In the genomic region with DNA sequence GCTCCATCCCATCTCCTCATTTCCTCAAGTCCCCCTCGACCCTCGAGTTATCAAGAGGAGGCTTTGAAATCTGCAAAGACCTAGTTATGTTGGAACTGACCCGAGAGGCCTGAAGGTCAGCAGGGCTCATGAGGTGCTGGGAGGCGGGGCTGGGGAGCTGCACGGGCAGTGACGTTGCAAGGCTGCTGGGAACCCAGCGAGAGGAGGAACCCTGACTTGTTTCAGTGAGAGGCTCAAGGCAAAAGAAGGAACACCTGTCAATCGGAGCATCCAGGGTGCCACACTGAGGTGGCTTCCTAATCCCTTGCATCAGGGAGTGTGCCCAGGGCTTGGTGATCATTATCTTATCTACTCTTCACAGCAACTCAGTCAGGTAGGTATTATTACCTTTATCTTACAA, we compare ENCODE assay signal across 1 cellular context.
TF ChIP-seq lines count a peak whose summit lies in the region.

No MANE protein-coding gene starts in this region.

TF ChIP-seq in GM23338, 12 proteins besides CTCF, POLR2A, EP300 and RAD21 (continued from another document):
- TF ChIP-seq, protein P1, sequence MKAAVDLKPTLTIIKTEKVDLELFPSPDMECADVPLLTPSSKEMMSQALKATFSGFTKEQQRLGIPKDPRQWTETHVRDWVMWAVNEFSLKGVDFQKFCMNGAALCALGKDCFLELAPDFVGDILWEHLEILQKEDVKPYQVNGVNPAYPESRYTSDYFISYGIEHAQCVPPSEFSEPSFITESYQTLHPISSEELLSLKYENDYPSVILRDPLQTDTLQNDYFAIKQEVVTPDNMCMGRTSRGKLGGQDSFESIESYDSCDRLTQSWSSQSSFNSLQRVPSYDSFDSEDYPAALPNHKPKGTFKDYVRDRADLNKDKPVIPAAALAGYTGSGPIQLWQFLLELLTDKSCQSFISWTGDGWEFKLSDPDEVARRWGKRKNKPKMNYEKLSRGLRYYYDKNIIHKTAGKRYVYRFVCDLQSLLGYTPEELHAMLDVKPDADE (IDR thresholded peaks at IDR 0.05), result no peak
- TF ChIP-seq, protein P2, sequence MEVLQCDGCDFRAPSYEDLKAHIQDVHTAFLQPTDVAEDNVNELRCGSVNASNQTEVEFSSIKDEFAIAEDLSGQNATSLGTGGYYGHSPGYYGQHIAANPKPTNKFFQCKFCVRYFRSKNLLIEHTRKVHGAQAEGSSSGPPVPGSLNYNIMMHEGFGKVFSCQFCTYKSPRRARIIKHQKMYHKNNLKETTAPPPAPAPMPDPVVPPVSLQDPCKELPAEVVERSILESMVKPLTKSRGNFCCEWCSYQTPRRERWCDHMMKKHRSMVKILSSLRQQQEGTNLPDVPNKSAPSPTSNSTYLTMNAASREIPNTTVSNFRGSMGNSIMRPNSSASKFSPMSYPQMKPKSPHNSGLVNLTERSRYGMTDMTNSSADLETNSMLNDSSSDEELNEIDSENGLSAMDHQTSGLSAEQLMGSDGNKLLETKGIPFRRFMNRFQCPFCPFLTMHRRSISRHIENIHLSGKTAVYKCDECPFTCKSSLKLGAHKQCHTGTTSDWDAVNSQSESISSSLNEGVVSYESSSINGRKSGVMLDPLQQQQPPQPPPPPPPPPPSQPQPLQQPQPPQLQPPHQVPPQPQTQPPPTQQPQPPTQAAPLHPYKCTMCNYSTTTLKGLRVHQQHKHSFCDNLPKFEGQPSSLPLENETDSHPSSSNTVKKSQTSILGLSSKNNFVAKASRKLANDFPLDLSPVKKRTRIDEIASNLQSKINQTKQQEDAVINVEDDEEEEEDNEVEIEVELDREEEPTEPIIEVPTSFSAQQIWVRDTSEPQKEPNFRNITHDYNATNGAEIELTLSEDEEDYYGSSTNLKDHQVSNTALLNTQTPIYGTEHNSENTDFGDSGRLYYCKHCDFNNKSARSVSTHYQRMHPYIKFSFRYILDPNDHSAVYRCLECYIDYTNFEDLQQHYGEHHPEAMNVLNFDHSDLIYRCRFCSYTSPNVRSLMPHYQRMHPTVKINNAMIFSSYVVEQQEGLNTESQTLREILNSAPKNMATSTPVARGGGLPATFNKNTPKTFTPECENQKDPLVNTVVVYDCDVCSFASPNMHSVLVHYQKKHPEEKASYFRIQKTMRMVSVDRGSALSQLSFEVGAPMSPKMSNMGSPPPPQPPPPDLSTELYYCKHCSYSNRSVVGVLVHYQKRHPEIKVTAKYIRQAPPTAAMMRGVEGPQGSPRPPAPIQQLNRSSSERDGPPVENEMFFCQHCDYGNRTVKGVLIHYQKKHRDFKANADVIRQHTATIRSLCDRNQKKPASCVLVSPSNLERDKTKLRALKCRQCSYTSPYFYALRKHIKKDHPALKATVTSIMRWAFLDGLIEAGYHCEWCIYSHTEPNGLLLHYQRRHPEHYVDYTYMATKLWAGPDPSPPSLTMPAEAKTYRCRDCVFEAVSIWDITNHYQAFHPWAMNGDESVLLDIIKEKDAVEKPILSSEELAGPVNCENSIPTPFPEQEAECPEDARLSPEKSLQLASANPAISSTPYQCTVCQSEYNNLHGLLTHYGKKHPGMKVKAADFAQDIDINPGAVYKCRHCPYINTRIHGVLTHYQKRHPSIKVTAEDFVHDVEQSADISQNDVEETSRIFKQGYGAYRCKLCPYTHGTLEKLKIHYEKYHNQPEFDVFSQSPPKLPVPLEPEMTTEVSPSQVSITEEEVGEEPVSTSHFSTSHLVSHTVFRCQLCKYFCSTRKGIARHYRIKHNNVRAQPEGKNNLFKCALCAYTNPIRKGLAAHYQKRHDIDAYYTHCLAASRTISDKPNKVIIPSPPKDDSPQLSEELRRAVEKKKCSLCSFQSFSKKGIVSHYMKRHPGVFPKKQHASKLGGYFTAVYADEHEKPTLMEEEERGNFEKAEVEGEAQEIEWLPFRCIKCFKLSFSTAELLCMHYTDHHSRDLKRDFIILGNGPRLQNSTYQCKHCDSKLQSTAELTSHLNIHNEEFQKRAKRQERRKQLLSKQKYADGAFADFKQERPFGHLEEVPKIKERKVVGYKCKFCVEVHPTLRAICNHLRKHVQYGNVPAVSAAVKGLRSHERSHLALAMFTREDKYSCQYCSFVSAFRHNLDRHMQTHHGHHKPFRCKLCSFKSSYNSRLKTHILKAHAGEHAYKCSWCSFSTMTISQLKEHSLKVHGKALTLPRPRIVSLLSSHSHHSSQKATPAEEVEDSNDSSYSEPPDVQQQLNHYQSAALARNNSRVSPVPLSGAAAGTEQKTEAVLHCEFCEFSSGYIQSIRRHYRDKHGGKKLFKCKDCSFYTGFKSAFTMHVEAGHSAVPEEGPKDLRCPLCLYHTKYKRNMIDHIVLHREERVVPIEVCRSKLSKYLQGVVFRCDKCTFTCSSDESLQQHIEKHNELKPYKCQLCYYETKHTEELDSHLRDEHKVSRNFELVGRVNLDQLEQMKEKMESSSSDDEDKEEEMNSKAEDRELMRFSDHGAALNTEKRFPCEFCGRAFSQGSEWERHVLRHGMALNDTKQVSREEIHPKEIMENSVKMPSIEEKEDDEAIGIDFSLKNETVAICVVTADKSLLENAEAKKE (CRISPR knock-in tag; IDR thresholded peaks at IDR 0.05), result no peak
- no peak for TF ChIP-seq EZH2phosphoT487 (IDR thresholded peaks at IDR 0.05; ENCODE audit: unreplicated experiment)
